Comparison of ENCODE assay signal across 35 cellular contexts in genomic region chr15:39548561-39548960, GRCh38. TPM values are rescaled to one million over a fixed set of nuclear protein-coding genes. Genes with fewer than 3 reads are reported as not detected.
DNase-seq lines count a peak whose midpoint lies in the region; ATAC-seq, FAIRE-seq and TF ChIP-seq lines count a peak whose summit lies in the region.
"Had no signal": no experiment of that assay in that cellular context is flagged by ENCODE, and none has a peak within 500 bp of the region (broad histone marks: within the 10 kb centered on the region; RNA-seq: fewer than 3 reads in every experiment).

No MANE protein-coding gene starts in this region.

- H3K4me3 ChIP-seq in K562 (no peak overlapping the region), esophagus muscularis mucosa (no peak overlapping the region), mesenchymal stem cell (ENCODE audit: insufficient read depth in 1 of 2, low read depth in 1 of 2, low read length in 2 of 2) (no peak overlapping the region), lower lobe of right lung (no peak overlapping the region)
- H3K4me3 ChIP-seq: A549; BLaER1; BLaER1 treated with 17β-estradiol and CSF1 and Interleukin-3, amounts not matched to agents 10 nM and 100 nM had no signal

- ATAC-seq in K562 (no peak), lower lobe of right lung (no peak)
- ATAC-seq in activated T-helper 17 cell treated with anti-CD3 and anti-CD28 coated beads, Interleukin-2, amount 50 U/mL, for 72 hours (replicated peaks), result no peak
- ATAC-seq: A549; CD8-positive, alpha-beta T cell had no signal

- H3K79me2 ChIP-seq in K562 (ENCODE audit: control insufficient read depth, insufficient read depth, low read length), result no peaks in the 10 kb centered on the region

- intact Hi-C loops in K562 (cut with micrococcal nuclease), result no loop called here
- intact Hi-C loops in esophagus muscularis mucosa (cut with DNase I), result no loop called here
- intact Hi-C loops in lower lobe of right lung (cut with DNase I), result no loop called here
- intact Hi-C loops in head of caudate nucleus (cut with DNase I), result no loop called here

- CTCF ChIA-PET in K562 (lab: Yijun Ruan, JAX; ENCODE audit: low intra/inter-chr PET ratio), result no interaction called here

- no peak for TF ChIP-seq EP300 in K562 (IDR thresholded peaks at IDR 0.05; ENCODE audit: low read length)
- no peak for TF ChIP-seq EP300 in esophagus muscularis mucosa (IDR thresholded peaks at IDR 0.05)

- no peaks in the 10 kb centered on the region for H3K36me3 ChIP-seq in K562 (ENCODE audit: control insufficient read depth, insufficient read depth, low read length)
- no peaks in the 10 kb centered on the region for H3K36me3 ChIP-seq in esophagus muscularis mucosa
- no peaks in the 10 kb centered on the region for H3K36me3 ChIP-seq in mesenchymal stem cell (ENCODE audit: control insufficient read depth in 1 of 2, insufficient read depth in 2 of 2, low read depth in 1 of 2, low read length in 2 of 2)
- no peaks in the 10 kb centered on the region for H3K36me3 ChIP-seq in lower lobe of right lung
- H3K36me3 ChIP-seq: BE2C; BLaER1; BLaER1 treated with 17β-estradiol and CSF1 and Interleukin-3, amounts not matched to agents 10 nM and 100 nM had no signal

- no peak overlapping the region for H3K14ac ChIP-seq in mesenchymal stem cell (ENCODE audit: low read length in 2 of 2)

- in situ Hi-C loops in K562 (cut with MboI), result no loop called here

- TF ChIP-seq POLR2A in K562 (conservative IDR thresholded peaks at IDR 0.05) (no peak), esophagus muscularis mucosa (IDR thresholded peaks at IDR 0.05; ENCODE audit: low read depth) (no peak)

- H3K27ac Mint-ChIP-seq in activated T-helper 17 cell treated with anti-CD3 and anti-CD28 coated beads, Interleukin-2, amount 50 U/mL, for 72 hours, result no peak overlapping the region
- H3K27ac Mint-ChIP-seq: B cell; CD4-positive, alpha-beta memory T cell; CD4-positive, alpha-beta T cell; CD4-positive, CD25-positive, alpha-beta regulatory T cell; CD8-positive, alpha-beta memory T cell; CD8-positive, alpha-beta T cell had no signal

- DNase-seq in K562 (ENCODE audit: extremely low read depth in 1 of 4, low spot score in 3 of 4) (no peak), esophagus muscularis mucosa (ENCODE audit: extremely low spot score) (peak; percentile 91), mesenchymal stem cell (no peak), lower lobe of right lung (no peak), head of caudate nucleus (no peak)
- DNase-seq: 8988T; ACHN; AML-193; BE2C; C1 segment of cervical spinal cord; Caco-2; Calu3; CD4-positive, alpha-beta memory T cell; CD4-positive, alpha-beta T cell; CD4-positive, CD25-positive, alpha-beta regulatory T cell; CD8-positive, alpha-beta memory T cell; CD8-positive, alpha-beta T cell; COR-L47; DMS 273 treated with DMSO at 0.1 percent for 48 hours; DMS153; DMS53; DMS79; DMS79 treated with DMSO at 0.1 percent for 48 hours; DND-41; EL had no signal

- no peak for TF ChIP-seq RAD21 in K562 (CRISPR knock-in tag; conservative IDR thresholded peaks at IDR 0.05 in 1 of 2, IDR thresholded peaks at IDR 0.05 in 1 of 2)

- H2BK12ac ChIP-seq in mesenchymal stem cell (ENCODE audit: low read length in 2 of 2), result no peak overlapping the region

- H3K9me3 ChIP-seq in K562 (replicated peaks; ENCODE audit: control insufficient read depth, insufficient read depth, low read depth, low read length), result peaks cover 3% of the 10 kb centered on the region
- H3K9me3 ChIP-seq in esophagus muscularis mucosa, result peaks cover 0 to 9% (median 4%) of the 10 kb centered on the region in 4 donors
- peaks cover 18% of the 10 kb centered on the region for H3K9me3 ChIP-seq in mesenchymal stem cell (ENCODE audit: control insufficient read depth, low read length)
- peaks cover 9% of the 10 kb centered on the region for H3K9me3 ChIP-seq in lower lobe of right lung
- H3K9me3 ChIP-seq: BE2C, BLaER1 had no signal

- H2BK120ac ChIP-seq in mesenchymal stem cell (ENCODE audit: low read depth, low read length), result no peak overlapping the region

- H3K4me1 Mint-ChIP-seq in activated T-helper 17 cell treated with anti-CD3 and anti-CD28 coated beads, Interleukin-2, amount 50 U/mL, for 72 hours, result no peaks in the 10 kb centered on the region
- H3K4me1 Mint-ChIP-seq: B cell; CD4-positive, alpha-beta memory T cell; CD4-positive, CD25-positive, alpha-beta regulatory T cell; CD8-positive, alpha-beta memory T cell had no signal

- no peak overlapping the region for H3K4me3 Mint-ChIP-seq in activated T-helper 17 cell treated with anti-CD3 and anti-CD28 coated beads, Interleukin-2, amount 50 U/mL, for 72 hours
- H3K4me3 Mint-ChIP-seq: B cell; CD14-positive monocyte; CD4-positive, alpha-beta memory T cell; CD4-positive, alpha-beta T cell; CD4-positive, CD25-positive, alpha-beta regulatory T cell; CD8-positive, alpha-beta memory T cell; CD8-positive, alpha-beta T cell had no signal

- 9% methylated on average over 4 of the region's 4 CpGs for WGBS in K562 (ENCODE audit: insufficient coverage, low coverage, missing lambda C conversion rate)
- WGBS in esophagus muscularis mucosa, result 96% methylated on average over 4 of the region's 4 CpGs
- 88% methylated on average over 4 of the region's 4 CpGs for WGBS in mesenchymal stem cell

- H3K18ac ChIP-seq in mesenchymal stem cell (ENCODE audit: low read depth in 1 of 2, low read length in 2 of 2), result no peak overlapping the region

- no peaks in the 10 kb centered on the region for H3K4me1 ChIP-seq in K562 (replicated peaks in 1 of 2; ENCODE audit: control insufficient read depth in 2 of 2, insufficient read depth in 2 of 2, low read length in 2 of 2)
- H3K4me1 ChIP-seq in esophagus muscularis mucosa, result peaks cover 0 to 14% (median 12%) of the 10 kb centered on the region in 4 donors
- H3K4me1 ChIP-seq in mesenchymal stem cell (ENCODE audit: control insufficient read depth, insufficient read depth, low read depth, low read length), result no peaks in the 10 kb centered on the region
- no peaks in the 10 kb centered on the region for H3K4me1 ChIP-seq in lower lobe of right lung
- H3K4me1 ChIP-seq: A549; BE2C; BLaER1; BLaER1 treated with 17β-estradiol and CSF1 and Interleukin-3, amounts not matched to agents 10 nM and 100 nM; Caco-2 had no signal

- no peaks in the 10 kb centered on the region for H3K79me1 ChIP-seq in mesenchymal stem cell (replicated peaks; ENCODE audit: low read length, poor library complexity, severe bottlenecking)

- BruUV-seq in K562 (replicated peaks; lab: Mats Ljungman, UMichigan), result no TSS peak

- H2BK15ac ChIP-seq in mesenchymal stem cell (ENCODE audit: low read depth, poor library complexity, severe bottlenecking), result peak overlapping the region; percentile 16

- H3K9ac ChIP-seq in K562 (ENCODE audit: insufficient read depth in 1 of 2, low read depth in 2 of 2, low read length in 2 of 2) (no peak overlapping the region), mesenchymal stem cell (ENCODE audit: low read length) (no peak overlapping the region)
- H3K9ac ChIP-seq: BLaER1; BLaER1 treated with 17β-estradiol and CSF1 and Interleukin-3, amounts not matched to agents 10 nM and 100 nM had no signal

- FAIRE-seq in K562 (lab: Jason Lieb, UNC), result no peak
- FAIRE-seq: A204.1, A549, D721Med had no signal

- no peak overlapping the region for H2BK5ac ChIP-seq in mesenchymal stem cell (ENCODE audit: low read depth, low read length, poor library complexity, severe bottlenecking)

- H3K23ac ChIP-seq in mesenchymal stem cell (ENCODE audit: low read length in 2 of 2), result no peak overlapping the region

- POLR2A ChIA-PET in K562 (lab: Yijun Ruan, JAX), result interaction anchor here (1.5 kb wide), 1 partner anchor 19 kb away, joined by 5 read pairs; no protein-coding TSS in a partner anchor

- no peak overlapping the region for H4K91ac ChIP-seq in mesenchymal stem cell (ENCODE audit: low read length)

- H3K36me3 Mint-ChIP-seq in activated T-helper 17 cell treated with anti-CD3 and anti-CD28 coated beads, Interleukin-2, amount 50 U/mL, for 72 hours (ENCODE audit: low read depth), result no peaks in the 10 kb centered on the region
- H3K36me3 Mint-ChIP-seq: CD14-positive monocyte; CD4-positive, alpha-beta memory T cell; CD4-positive, CD25-positive, alpha-beta regulatory T cell; CD8-positive, alpha-beta T cell had no signal

- no peaks in the 10 kb centered on the region for H3K9me3 Mint-ChIP-seq in activated T-helper 17 cell treated with anti-CD3 and anti-CD28 coated beads, Interleukin-2, amount 50 U/mL, for 72 hours

- no peak overlapping the region for H3K4ac ChIP-seq in mesenchymal stem cell (ENCODE audit: low read depth in 1 of 2, low read length in 2 of 2)

- H3K27me3 ChIP-seq in K562 (ENCODE audit: control insufficient read depth in 2 of 2, insufficient read depth in 2 of 2, low read length in 2 of 2) (no peaks in the 10 kb centered on the region), esophagus muscularis mucosa (no peaks in the 10 kb centered on the region), mesenchymal stem cell (ENCODE audit: control insufficient read depth in 1 of 2, insufficient read depth in 1 of 2, low read length in 2 of 2) (peaks cover 0 to 2% of the 10 kb centered on the region in 2 experiments), lower lobe of right lung (ENCODE audit: low read depth) (no peaks in the 10 kb centered on the region)
- H3K27me3 ChIP-seq: BE2C; BLaER1; BLaER1 treated with 17β-estradiol and CSF1 and Interleukin-3, amounts not matched to agents 10 nM and 100 nM had no signal

- no peak for TF ChIP-seq CTCF in K562 (IDR thresholded peaks at IDR 0.05 in 2 of 3, conservative IDR thresholded peaks at IDR 0.05 in 1 of 3; ENCODE audit: insufficient read depth in 2 of 3, low read depth in 1 of 3, low read length in 3 of 3)
- TF ChIP-seq CTCF in esophagus muscularis mucosa (IDR thresholded peaks at IDR 0.05), result no peak
- TF ChIP-seq CTCF in lower lobe of right lung (IDR thresholded peaks at IDR 0.05), result no peak

- no peak overlapping the region for H3K27ac ChIP-seq in K562 (ENCODE audit: extremely low read depth, low read depth, low read length)
- H3K27ac ChIP-seq in esophagus muscularis mucosa (replicated peaks in 1 of 4), result no peak overlapping the region
- no peak overlapping the region for H3K27ac ChIP-seq in mesenchymal stem cell (ENCODE audit: low read length, poor library complexity, severe bottlenecking)
- no peak overlapping the region for H3K27ac ChIP-seq in lower lobe of right lung
- H3K27ac ChIP-seq: 22Rv1; A549; BLaER1; BLaER1 treated with 17β-estradiol and CSF1 and Interleukin-3, amounts not matched to agents 10 nM and 100 nM; C4-2B had no signal

- H2AFZ ChIP-seq in K562 (ENCODE audit: low read depth, low read length), result peak overlapping the region; percentile 63; the same call in 1 of the 2 replicates
- no peak overlapping the region for H2AFZ ChIP-seq in mesenchymal stem cell (ENCODE audit: low read depth, low read length)

- H2AK5ac ChIP-seq in mesenchymal stem cell (ENCODE audit: low read length, severe bottlenecking), result no peak overlapping the region

- H3K4me2 ChIP-seq in K562 (ENCODE audit: insufficient read depth, low read length) (no peak overlapping the region), mesenchymal stem cell (ENCODE audit: low read length, poor library complexity, severe bottlenecking) (no peak overlapping the region)
- H3K4me2 ChIP-seq: A549; BLaER1; BLaER1 treated with 17β-estradiol and CSF1 and Interleukin-3, amounts not matched to agents 10 nM and 100 nM had no signal

- no peaks in the 10 kb centered on the region for H3K9me1 ChIP-seq in K562 (ENCODE audit: control insufficient read depth, insufficient read depth, low read length)

- peaks cover 19% of the 10 kb centered on the region for H3K27me3 Mint-ChIP-seq in activated T-helper 17 cell treated with anti-CD3 and anti-CD28 coated beads, Interleukin-2, amount 50 U/mL, for 72 hours

- no peak overlapping the region for H4K8ac ChIP-seq in mesenchymal stem cell (ENCODE audit: low read length)

- H4K20me1 ChIP-seq in K562 (replicated peaks; ENCODE audit: control insufficient read depth, insufficient read depth, low read length), result no peaks in the 10 kb centered on the region
- H4K20me1 ChIP-seq: BLaER1; BLaER1 treated with 17β-estradiol and CSF1 and Interleukin-3, amounts not matched to agents 10 nM and 100 nM had no signal

RNA-seq across cellular contexts. Expression of gene THBS1, which starts 32.3 kb away (rescaled TPM):
- total RNA-seq in K562 (2011; cell fraction: chromatin; rRNA removed; ENCODE audit: low replicate concordance), result 3.7 and 5.3 TPM in 2 replicates
- 2.2 and 3.2 TPM in 2 replicates for total RNA-seq in K562 (2011; cell fraction: nucleolus; rRNA removed)
- total RNA-seq in K562 (2011; cell fraction: nucleoplasm; rRNA removed), result 2.1 and 3.4 TPM in 2 replicates
- total RNA-seq in K562 (2014; rRNA removed), result 0.23 and 0.29 TPM in 2 replicates
- total RNA-seq in K562 (2014; rRNA removed; fragmentation: Illumina TruSeq; extraction: Trizol), result 0.40 and 0.51 TPM in 2 replicates
- total RNA-seq in K562 (2015; rRNA removed; fragmentation: Illumina TruSeq; extraction: Trizol), result 0.53 and 0.65 TPM in 2 replicates
- total RNA-seq in K562 (2021), result 1.3 and 2.0 TPM in 2 replicates
- polyA plus RNA-seq in K562 (2011; rRNA removed), result 0.16 and 0.64 TPM in 2 replicates
- 0.44 and 1.9 TPM in 2 replicates for polyA plus RNA-seq in K562 (2011; cell fraction: cytosol; rRNA removed)
- polyA plus RNA-seq in K562 (2011; cell fraction: nucleus; rRNA removed), result 0.44 and 7.7 TPM in 2 replicates
- polyA plus RNA-seq in K562 (2012), result 0.31 and 0.84 TPM in 2 replicates
- 0.12 and 0.40 TPM in 2 replicates for polyA plus RNA-seq in K562 (2014; fragmentation: Illumina TruSeq; extraction: Trizol)
- polyA plus RNA-seq in K562 (2014; fragmentation: Nextera tagmentation; extraction: Ambion mirVana), result under 1 TPM; 0.04 to 0.08 TPM
- polyA plus RNA-seq in K562 (2014; rRNA removed), result 0.07 and 1.0 TPM in 2 replicates
- polyA minus RNA-seq in K562 (2011; rRNA and poly(A)+ RNA removed), result 0.42 and 2.6 TPM in 2 replicates
- 2.8 and 4.3 TPM in 2 replicates for polyA minus RNA-seq in K562 (2011; cell fraction: cytosol; rRNA and poly(A)+ RNA removed)
- 1.1 and 7.7 TPM in 2 replicates for polyA minus RNA-seq in K562 (2011; cell fraction: nucleus; rRNA and poly(A)+ RNA removed)
- 1,000 to 10,000 TPM in 1 of 4 donors, 100 to 1,000 TPM in 3; 188 to 4,072 (median 270) TPM for total RNA-seq in esophagus muscularis mucosa
- 229 TPM for polyA plus RNA-seq in mesenchymal stem cell (2013, experiment 1 of 2)
- polyA plus RNA-seq in mesenchymal stem cell (2013, experiment 2 of 2), result 221 TPM
- total RNA-seq in activated T-helper 17 cell treated with anti-CD3 and anti-CD28 coated beads, Interleukin-2, amount 50 U/mL, for 72 hours, result 1 to 10 TPM in 1 of 2 donors, under 1 TPM in 1; 0.66 to 3.5 TPM
- total RNA-seq in lower lobe of right lung, result 226 TPM

Comparison
In these comparisons a context has a peak if more than half of its experiments do, and no peak if none do; other contexts are left out.
1. RNA of gene THBS1, which starts 32.3 kb away (total RNA-seq): 188 to 4,072 TPM in esophagus muscularis mucosa and 226 TPM in lower lobe of right lung (single experiment); 0.66 to 3.5 TPM in activated T-helper 17 cell treated with anti-CD3 and anti-CD28 coated beads, Interleukin-2, amount 50 U/mL, for 72 hours and 0.23 to 5.3 TPM in K562; every median in the first group is over 10 times any median in the second.